In the genomic region with DNA sequence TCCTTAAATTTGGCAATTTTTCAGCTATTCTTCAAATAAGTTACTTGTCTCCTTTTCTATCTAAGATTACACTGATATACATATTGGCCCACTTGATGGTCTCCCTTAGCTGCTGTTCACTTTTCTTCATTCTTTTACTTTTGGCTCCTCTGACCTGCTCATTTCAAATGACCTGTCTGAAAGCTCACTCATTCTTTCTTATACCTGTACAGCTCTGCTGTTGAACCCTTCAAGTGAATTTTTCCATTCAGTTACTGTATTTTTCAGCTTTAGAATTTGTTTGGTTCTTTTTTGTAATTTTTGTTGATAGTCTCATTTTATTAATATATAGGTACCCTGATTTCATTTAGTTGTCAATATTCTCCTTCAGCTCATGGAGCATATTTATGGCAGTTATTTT, we compare ENCODE assay signal across 2 cellular contexts.
TF ChIP-seq lines count a peak whose summit lies in the region.

No MANE protein-coding gene starts in this region.

TF ChIP-seq in HepG2, 621 proteins besides CTCF, POLR2A, EP300 and RAD21:
- TF ChIP-seq, protein P1, sequence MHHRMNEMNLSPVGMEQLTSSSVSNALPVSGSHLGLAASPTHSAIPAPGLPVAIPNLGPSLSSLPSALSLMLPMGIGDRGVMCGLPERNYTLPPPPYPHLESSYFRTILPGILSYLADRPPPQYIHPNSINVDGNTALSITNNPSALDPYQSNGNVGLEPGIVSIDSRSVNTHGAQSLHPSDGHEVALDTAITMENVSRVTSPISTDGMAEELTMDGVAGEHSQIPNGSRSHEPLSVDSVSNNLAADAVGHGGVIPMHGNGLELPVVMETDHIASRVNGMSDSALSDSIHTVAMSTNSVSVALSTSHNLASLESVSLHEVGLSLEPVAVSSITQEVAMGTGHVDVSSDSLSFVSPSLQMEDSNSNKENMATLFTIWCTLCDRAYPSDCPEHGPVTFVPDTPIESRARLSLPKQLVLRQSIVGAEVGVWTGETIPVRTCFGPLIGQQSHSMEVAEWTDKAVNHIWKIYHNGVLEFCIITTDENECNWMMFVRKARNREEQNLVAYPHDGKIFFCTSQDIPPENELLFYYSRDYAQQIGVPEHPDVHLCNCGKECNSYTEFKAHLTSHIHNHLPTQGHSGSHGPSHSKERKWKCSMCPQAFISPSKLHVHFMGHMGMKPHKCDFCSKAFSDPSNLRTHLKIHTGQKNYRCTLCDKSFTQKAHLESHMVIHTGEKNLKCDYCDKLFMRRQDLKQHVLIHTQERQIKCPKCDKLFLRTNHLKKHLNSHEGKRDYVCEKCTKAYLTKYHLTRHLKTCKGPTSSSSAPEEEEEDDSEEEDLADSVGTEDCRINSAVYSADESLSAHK (CRISPR knock-in tag; IDR thresholded peaks at IDR 0.05; ENCODE audit: borderline replicate concordance): no peak
- peak; percentile 81; the same call in 1 of the 2 replicates for TF ChIP-seq ZNF160 (CRISPR knock-in tag; IDR thresholded peaks at IDR 0.05)

TF ChIP-seq in K562, 482 proteins besides CTCF, POLR2A, EP300 and RAD21:
- TF ChIP-seq TRIM28 (IDR thresholded peaks at IDR 0.05): 0 out of 2 replicates have a peak, but pooled peaks have one; percentile 53
- TF ChIP-seq ZNF280A (IDR thresholded peaks at IDR 0.05; ENCODE audit: low read depth, partially characterized antibody): peak; percentile 46
- no peak for TF ChIP-seq TEAD2 (tag; IDR thresholded peaks at IDR 0.05)
- TF ChIP-seq, protein P2, sequence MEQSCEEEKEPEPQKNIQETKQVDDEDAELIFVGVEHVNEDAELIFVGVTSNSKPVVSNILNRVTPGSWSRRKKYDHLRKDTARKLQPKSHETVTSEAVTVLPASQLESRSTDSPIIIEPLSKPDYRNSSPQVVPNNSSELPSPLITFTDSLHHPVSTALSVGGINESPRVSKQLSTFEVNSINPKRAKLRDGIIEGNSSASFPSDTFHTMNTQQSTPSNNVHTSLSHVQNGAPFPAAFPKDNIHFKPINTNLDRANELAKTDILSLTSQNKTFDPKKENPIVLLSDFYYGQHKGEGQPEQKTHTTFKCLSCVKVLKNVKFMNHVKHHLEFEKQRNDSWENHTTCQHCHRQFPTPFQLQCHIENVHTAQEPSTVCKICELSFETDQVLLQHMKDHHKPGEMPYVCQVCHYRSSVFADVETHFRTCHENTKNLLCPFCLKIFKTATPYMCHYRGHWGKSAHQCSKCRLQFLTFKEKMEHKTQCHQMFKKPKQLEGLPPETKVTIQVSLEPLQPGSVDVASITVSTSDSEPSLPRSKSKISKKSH (CRISPR knock-in tag; IDR thresholded peaks at IDR 0.05): peak; percentile 43; the same call in 1 of the 2 replicates
- no peak for TF ChIP-seq IRF2 (CRISPR knock-in tag; IDR thresholded peaks at IDR 0.05)
TF ChIP-seq in K562: peak in this region for 3.
